23 cellular contexts compared by ENCODE assay signal in genomic region chr18:11020454-11020853, GRCh38.
"Had no signal": no experiment of that assay in that cellular context is flagged by ENCODE, and none has a peak within 500 bp of the region (broad histone marks: within the 10 kb centered on the region; RNA-seq: fewer than 3 reads in every experiment).

No MANE protein-coding gene starts in this region.

- H3K4me1 ChIP-seq: ascending aorta, body of pancreas had no signal

- H3K36me3 ChIP-seq: ascending aorta had no signal

- H3K4me3 ChIP-seq: ascending aorta, body of pancreas had no signal

- H3K27ac ChIP-seq: ascending aorta, body of pancreas had no signal

- H3K9me3 ChIP-seq: ascending aorta, body of pancreas had no signal

- H3K27me3 ChIP-seq: ascending aorta, body of pancreas had no signal

- DNase-seq: activated B cell treated with CpG ODN at 0.5 μM for 24 hours; activated CD4-positive, alpha-beta T cell treated with anti-CD3 and anti-CD28 coated beads for 1 hour; activated CD4-positive, alpha-beta T cell treated with anti-CD3 and anti-CD28 coated beads, Interleukin-2, amount 10 ng/mL, durations not matched to agents 24 days and 14 days; activated CD4-positive, alpha-beta T cell treated with anti-CD3 and anti-CD28 coated beads, Interleukin-2, amount 50 U/mL, for 48 hours; activated CD8-positive, alpha-beta memory T cell treated with anti-CD3 and anti-CD28 coated beads, Interleukin-2, amount 10 ng/mL, durations not matched to agents 7 days and 5 days; activated effector memory CD4-positive, alpha-beta T cell treated with Interleukin-2 at 50 U/mL for 16 hours; activated naive CD4-positive, alpha-beta T cell; activated naive CD8-positive, alpha-beta T cell treated with anti-CD3 and anti-CD28 coated beads, Interleukin-2, amount 50 U/mL, for 24 hours; activated T-cell treated with anti-CD3 and anti-CD28 coated beads, Interleukin-2, amount 50 U/mL, for 24 hours; amniotic stem cell; body of pancreas; central memory CD4-positive, alpha-beta T cell; Kasumi-1; KBM-7; NCI-H1092 treated with DMSO at 0.1 percent for 48 hours; NCI-H146; NCI-H1930; NCI-H510A treated with DMSO at 0.1 percent for 48 hours; NCI-H69; SIG-M5; T-helper 17 cell; T-helper 9 cell had no signal
